ENCODE assay signal across 12 cellular contexts in the genomic region with DNA sequence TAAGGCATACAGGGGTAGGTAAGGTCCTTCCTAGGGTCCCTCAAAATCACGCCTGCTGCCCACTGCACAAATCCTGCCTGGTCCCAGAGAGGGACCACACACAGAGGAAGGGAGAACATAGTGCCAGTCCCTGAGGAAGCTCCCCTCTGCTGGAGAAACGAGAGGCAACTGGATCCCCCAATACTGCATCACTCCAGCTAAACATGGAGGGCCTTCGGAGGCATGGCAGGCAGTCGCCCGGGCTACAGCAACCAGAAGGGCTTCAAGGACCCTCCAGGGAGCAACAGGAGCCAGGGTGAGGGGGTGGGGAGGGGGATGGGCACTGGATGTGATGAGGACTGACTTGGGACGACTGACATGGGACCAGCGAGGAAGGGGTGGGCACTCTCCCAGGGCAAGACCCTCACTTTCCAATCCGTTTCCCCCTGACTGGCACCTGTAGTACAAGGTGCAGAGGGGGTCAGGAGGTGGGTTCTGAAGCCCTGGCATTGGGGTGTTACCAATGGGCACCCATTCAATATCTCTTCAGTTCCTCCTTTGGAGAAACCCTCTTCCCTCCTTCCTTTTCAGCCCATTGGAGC. TPM values are rescaled to one million over a fixed set of nuclear protein-coding genes. Genes with fewer than 3 reads are reported as not detected.
A peak's percentile ranks its signal among the peaks of the same experiment; 100 is the strongest.
DNase-seq lines count a peak whose midpoint lies in the region; ATAC-seq and TF ChIP-seq lines count a peak whose summit lies in the region.
"Had no signal": no experiment of that assay in that cellular context is flagged by ENCODE, and none has a peak within 500 bp of the region (broad histone marks: within the 10 kb centered on the region; RNA-seq: fewer than 3 reads in every experiment).

No MANE protein-coding gene starts in this region.

- no peak for TF ChIP-seq CTCF in CD4-positive, alpha-beta T cell (IDR thresholded peaks at IDR 0.05)
- TF ChIP-seq CTCF in HFFc6 (IDR thresholded peaks at IDR 0.05): no peak
- TF ChIP-seq CTCF in adrenal gland (IDR thresholded peaks at IDR 0.05): no peak
- TF ChIP-seq CTCF in neural progenitor cell (IDR thresholded peaks at IDR 0.05): no peak

- no peak overlapping the region for H3K27ac ChIP-seq in CD4-positive, alpha-beta T cell (ENCODE audit: low read depth, low read length)
- H3K27ac ChIP-seq in adrenal gland (peak overlapping the region in 3 of 5 donors; percentile 16 to 97 (median 67)), neural progenitor cell (no peak overlapping the region)
- H3K27ac ChIP-seq: parathyroid adenoma had no signal

- peaks cover 75% of the 10 kb centered on the region for H3K4me1 Mint-ChIP-seq in CD4-positive, alpha-beta T cell (ENCODE audit: low read depth)
- peaks cover 24% of the 10 kb centered on the region for H3K4me1 Mint-ChIP-seq in HFFc6 (ENCODE audit: low read depth)
- peaks cover 27% of the 10 kb centered on the region for H3K4me1 Mint-ChIP-seq in neural progenitor cell

- TF ChIP-seq POLR2A in adrenal gland (IDR thresholded peaks at IDR 0.05): no peak

- H3K4me3 Mint-ChIP-seq in CD4-positive, alpha-beta T cell: peak overlapping the region; percentile 46
- no peak overlapping the region for H3K4me3 Mint-ChIP-seq in HFFc6
- no peak overlapping the region for H3K4me3 Mint-ChIP-seq in neural progenitor cell

- no peaks in the 10 kb centered on the region for H3K79me2 ChIP-seq in neural progenitor cell (ENCODE audit: low read depth)
- H3K79me2 ChIP-seq: parathyroid adenoma had no signal

- H3F3A ChIP-seq in neural progenitor cell (ENCODE audit: low read depth): peaks cover 27% of the 10 kb centered on the region

- H3K27me3 ChIP-seq in CD4-positive, alpha-beta T cell (ENCODE audit: control insufficient read depth, insufficient read depth, low read length): no peaks in the 10 kb centered on the region
- no peaks in the 10 kb centered on the region for H3K27me3 ChIP-seq in adrenal gland
- no peaks in the 10 kb centered on the region for H3K27me3 ChIP-seq in neural progenitor cell
- H3K27me3 ChIP-seq: tibial artery had no signal

- no peaks in the 10 kb centered on the region for H4K20me1 ChIP-seq in neural progenitor cell (ENCODE audit: low read depth)

- intact Hi-C loops in CD4-positive, alpha-beta T cell (cut with DNase I, micrococcal nuclease): loop anchor here in 1 of 2 experiments (5.0 kb wide), 1 partner anchor 33 kb away; no protein-coding TSS in a partner anchor
- intact Hi-C loops in adrenal gland (cut with DNase I): no loop called here

- H3K36me3 Mint-ChIP-seq in CD4-positive, alpha-beta T cell (ENCODE audit: low read depth): no peaks in the 10 kb centered on the region
- no peaks in the 10 kb centered on the region; the same call in 1 of the 2 replicates for H3K36me3 Mint-ChIP-seq in HFFc6 (ENCODE audit: low read depth)
- H3K36me3 Mint-ChIP-seq in neural progenitor cell: no peaks in the 10 kb centered on the region

- H3K36me3 ChIP-seq in adrenal gland (replicated peaks in 1 of 2): no peaks in the 10 kb centered on the region
- no peaks in the 10 kb centered on the region for H3K36me3 ChIP-seq in neural progenitor cell
- H3K36me3 ChIP-seq: tibial artery had no signal

- H3K4me1 ChIP-seq in adrenal gland (replicated peaks in 1 of 2) (peaks cover 15 to 24% of the 10 kb centered on the region in 2 donors), neural progenitor cell (peaks cover 16% of the 10 kb centered on the region)

- 78 to 92% (median 85%) methylated on average over 4 to 8 of the region's 8 CpGs for WGBS in adrenal gland, 4 donors

- H3K4me3 ChIP-seq in adrenal gland (no peak overlapping the region), neural progenitor cell (no peak overlapping the region)
- H3K4me3 ChIP-seq: tibial artery had no signal

- CTCF ChIA-PET in CD4-positive, alpha-beta T cell (lab: Charles Lee): interaction anchor here (0.9 to 1.0 kb wide), 2 partner anchors 21 to 25 kb away, joined by 3 read pairs; no protein-coding TSS in a partner anchor

- POLR2A ChIA-PET in CD4-positive, alpha-beta T cell (lab: Charles Lee): interaction anchor here (0.6 to 1.2 kb wide), 2 partner anchors 21 to 22 kb away, joined by 3 to 4 read pairs; partner anchors contain the start of gene DDIT4

- H3K4me2 ChIP-seq in neural progenitor cell: no peak overlapping the region

- no peak for ATAC-seq in CD4-positive, alpha-beta T cell (ENCODE audit: poor library complexity)
- no peak for ATAC-seq in GM19324 (IDR thresholded peaks at IDR 0.05; ENCODE audit: low FRiP score, unreplicated experiment)
- no peak for ATAC-seq in GM21723 (IDR thresholded peaks at IDR 0.05; ENCODE audit: unreplicated experiment)

- peak overlapping the region; percentile 96 for H3K27ac Mint-ChIP-seq in CD4-positive, alpha-beta T cell
- H3K27ac Mint-ChIP-seq in HFFc6: peak overlapping the region; percentile 30
- H3K27ac Mint-ChIP-seq in neural progenitor cell: peak overlapping the region; percentile 77

- H2AFZ ChIP-seq in neural progenitor cell (replicated peaks): no peak overlapping the region
- H2AFZ ChIP-seq: parathyroid adenoma had no signal

- H3K27me3 Mint-ChIP-seq in CD4-positive, alpha-beta T cell: no peaks in the 10 kb centered on the region
- H3K27me3 Mint-ChIP-seq in HFFc6 (ENCODE audit: insufficient read depth): no peaks in the 10 kb centered on the region
- peaks cover 9% of the 10 kb centered on the region for H3K27me3 Mint-ChIP-seq in neural progenitor cell (ENCODE audit: insufficient read depth, low read depth)

- H3K9me3 Mint-ChIP-seq in CD4-positive, alpha-beta T cell: no peaks in the 10 kb centered on the region
- H3K9me3 Mint-ChIP-seq in HFFc6: no peaks in the 10 kb centered on the region
- no peaks in the 10 kb centered on the region for H3K9me3 Mint-ChIP-seq in neural progenitor cell

- no peak for DNase-seq in CD4-positive, alpha-beta T cell
- DNase-seq in HFFc6 (no peak), adrenal gland (no peak), neural progenitor cell (ENCODE audit: low spot score) (no peak), cerebellar cortex (ENCODE audit: low spot score) (no peak)
- no peak for DNase-seq in stimulated activated CD4-positive, alpha-beta T cell treated with anti-CD3 and anti-CD28 coated beads, Interleukin-2, amount 100 ng/mL, for 24 hours
- DNase-seq: NCI-H1105 treated with DMSO at 0.1 percent for 48 hours, SW 1271, tibial artery had no signal

- no peaks in the 10 kb centered on the region for H3K9me3 ChIP-seq in CD4-positive, alpha-beta T cell (ENCODE audit: control insufficient read depth, low read length)
- H3K9me3 ChIP-seq in adrenal gland (replicated peaks in 1 of 3) (no peaks in the 10 kb centered on the region), neural progenitor cell (ENCODE audit: low read depth) (no peaks in the 10 kb centered on the region)
- H3K9me3 ChIP-seq: tibial artery had no signal

- no peak overlapping the region for H3K9ac ChIP-seq in neural progenitor cell
- H3K9ac ChIP-seq: parathyroid adenoma had no signal

RNA-seq across cellular contexts. Expression of gene DDIT4, which starts 21.7 kb away (rescaled TPM):
- total RNA-seq in CD4-positive, alpha-beta T cell: 100 to 1,000 TPM; 427 to 436 TPM
- 10 to 100 TPM; 27.7 to 32.4 (median 30.0) TPM for total RNA-seq in HFFc6 (2021; fragmentation: NEBNext Ultra II Directional; extraction: Animal tissue kit (Norgen Biotek cat#: 25700))
- 100 to 1,000 TPM; 211 to 711 (median 386) TPM for total RNA-seq in adrenal gland
- 100 to 1,000 TPM; 109 to 149 (median 123) TPM for polyA plus RNA-seq in adrenal gland
- total RNA-seq in neural progenitor cell (ENCODE audit: low replicate concordance): 257 and 436 TPM in 2 replicates

RNA-seq across cellular contexts. Expression of gene DNAJB12, which starts 59.3 kb away (rescaled TPM):
- 10 to 100 TPM; 25.2 to 27.0 TPM for total RNA-seq in CD4-positive, alpha-beta T cell
- 10 to 100 TPM; 36.3 to 42.5 (median 39.0) TPM for total RNA-seq in HFFc6 (2021; fragmentation: NEBNext Ultra II Directional; extraction: Animal tissue kit (Norgen Biotek cat#: 25700))
- total RNA-seq in adrenal gland (10 to 100 TPM; 36.3 to 67.0 (median 49.3) TPM), neural progenitor cell (ENCODE audit: low replicate concordance) (8.8 and 16.1 TPM in 2 replicates)
- 10 to 100 TPM; 37.4 to 47.8 (median 37.9) TPM for polyA plus RNA-seq in adrenal gland

Comparison
In these comparisons a context has a peak if more than half of its experiments do, and no peak if none do; other contexts are left out.
1. H3K27ac ChIP-seq: peak in adrenal gland (3 of 5); none in CD4-positive, alpha-beta T cell (single experiment) and neural progenitor cell (single experiment).
2. H3K27ac Mint-ChIP-seq: peak in every context shown above with its lines; median percentile 96 in CD4-positive, alpha-beta T cell; 77 in neural progenitor cell; 30 in HFFc6.